6 cellular contexts compared by ENCODE assay signal in genomic region chr4:182837831-182838230, GRCh38.
"Had no signal": no experiment of that assay in that cellular context is flagged by ENCODE, and none has a peak within 500 bp of the region (broad histone marks: within the 10 kb centered on the region; RNA-seq: fewer than 3 reads in every experiment).

No MANE protein-coding gene starts in this region.

- H3K4me3 Mint-ChIP-seq: GM23338, H9 had no signal

- H3K9me3 Mint-ChIP-seq: GM23338 had no signal

- H2AFZ ChIP-seq: GM23338 had no signal

- ATAC-seq: GM23338, K562 had no signal

- H3K27ac Mint-ChIP-seq: GM23338, H9 had no signal

- H3K27ac ChIP-seq: HL-60 had no signal

- H3K4me3 ChIP-seq: GM23338, K562 had no signal

- DNase-seq: H9, HCEC 1CT, IMR-90 had no signal

- H3K4me2 ChIP-seq: GM23338 had no signal
